In the genomic region with DNA sequence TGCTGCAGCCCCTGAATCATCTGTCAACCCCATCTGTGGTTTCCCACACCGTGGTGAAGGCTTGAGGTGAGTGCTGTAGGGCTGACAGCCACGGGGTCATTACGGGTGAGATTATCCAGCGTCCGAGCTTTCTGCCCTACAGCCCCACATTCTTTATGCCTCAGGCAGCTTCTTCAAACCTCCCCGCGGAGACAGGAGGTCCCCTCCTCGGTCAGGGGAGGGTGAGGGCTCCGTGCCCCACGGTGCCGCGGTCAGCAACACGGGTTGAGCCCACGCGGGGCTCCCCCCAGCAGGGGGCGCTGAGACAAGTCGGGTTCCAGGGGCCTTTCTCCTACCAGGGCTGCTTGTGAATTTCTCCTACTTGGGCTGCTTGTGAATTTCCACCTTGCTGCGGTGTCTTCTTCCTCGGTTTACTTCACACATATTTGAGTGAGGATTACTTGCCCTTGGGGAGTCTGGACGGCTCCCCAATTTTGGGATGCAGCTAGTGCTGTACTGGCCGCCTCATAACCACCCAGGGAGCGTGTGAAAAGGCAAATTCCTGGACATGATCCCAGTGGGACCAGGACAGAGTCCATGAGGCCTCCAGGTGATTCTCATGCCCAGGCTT, we compare ENCODE assay signal across 9 cellular contexts. TPM values are rescaled to one million over a fixed set of nuclear protein-coding genes. Genes with fewer than 3 reads are reported as not detected.
DNase-seq lines count a peak whose midpoint lies in the region; ATAC-seq, FAIRE-seq and TF ChIP-seq lines count a peak whose summit lies in the region.
"Had no signal": no experiment of that assay in that cellular context is flagged by ENCODE, and none has a peak within 500 bp of the region (broad histone marks: within the 10 kb centered on the region; RNA-seq: fewer than 3 reads in every experiment).

No MANE protein-coding gene starts in this region.

- H3K36me3 Mint-ChIP-seq in T-helper 17 cell (ENCODE audit: low read depth): peaks cover 8% of the 10 kb centered on the region

- no peak overlapping the region for H3K4me3 ChIP-seq in kidney epithelial cell (ENCODE audit: low read depth, low read length)
- H3K4me3 ChIP-seq: BLaER1 had no signal

- H3K27ac Mint-ChIP-seq in T-helper 17 cell: no peak overlapping the region

- peak; percentile 77 for TF ChIP-seq CTCF in kidney epithelial cell (IDR thresholded peaks at IDR 0.05; ENCODE audit: insufficient read depth, low read length, poor library complexity, severe bottlenecking)

- no peak overlapping the region for H3K4me3 Mint-ChIP-seq in T-helper 17 cell

- no peak for FAIRE-seq in frontal cortex (lab: Jason Lieb, UNC)

- H3K4me1 Mint-ChIP-seq in T-helper 17 cell: peaks cover 13% of the 10 kb centered on the region

- DNase-seq in DMS53 (lab: John Stamatoyannopoulos, UW) (peak; percentile 67), DMS53 treated with DMSO at 0.1 percent for 48 hours (lab: John Stamatoyannopoulos, UW; ENCODE audit: unreplicated experiment) (no peak), T-helper 17 cell (peak; percentile 35 to 56 (median 55)), amniotic epithelial cell (ENCODE audit: low read depth) (peak; percentile 24), kidney epithelial cell (ENCODE audit: low read depth) (no peak), frontal cortex (ENCODE audit: low spot score in 2 of 2) (no peak)
- peak in 2 of 3 donors; percentile 10 to 56 for DNase-seq in stimulated activated CD4-positive, alpha-beta T cell treated with anti-CD3 and anti-CD28 coated beads, TNF-alpha, amount 100 ng/mL, for 1 hour (ENCODE audit: low read depth in 3 of 3, low spot score in 1 of 3)

- ATAC-seq in T-helper 17 cell: peak; percentile 80
- no peak for ATAC-seq in HG03439 (IDR thresholded peaks at IDR 0.05; ENCODE audit: unreplicated experiment)

- no peaks in the 10 kb centered on the region for H3K9me3 ChIP-seq in T-helper 17 cell (ENCODE audit: control insufficient read depth, low read length, poor library complexity, severe bottlenecking)
- H3K9me3 ChIP-seq: BLaER1 had no signal

- H3K27me3 Mint-ChIP-seq in T-helper 17 cell: peaks cover 28% of the 10 kb centered on the region

- H3K36me3 ChIP-seq in kidney epithelial cell (ENCODE audit: control insufficient read depth, insufficient read depth, low read length): no peaks in the 10 kb centered on the region
- H3K36me3 ChIP-seq: BLaER1 had no signal

- H3K27me3 ChIP-seq in kidney epithelial cell (ENCODE audit: control insufficient read depth, insufficient read depth, low read length): peaks cover 2% of the 10 kb centered on the region
- H3K27me3 ChIP-seq: BLaER1 had no signal

RNA-seq across cellular contexts. Expression of a gene that starts 18.1 kb away (rescaled TPM):
- total RNA-seq in T-helper 17 cell: not detected
- total RNA-seq in kidney epithelial cell: not detected in 2 replicates
- total RNA-seq in frontal cortex: 3.7 TPM

RNA-seq across cellular contexts. Expression of a gene that starts 48.9 kb away (rescaled TPM):
- 100 to 1,000 TPM; 226 to 358 TPM for total RNA-seq in T-helper 17 cell
- 11.4 and 12.6 TPM in 2 replicates for total RNA-seq in kidney epithelial cell
- 9.4 TPM for total RNA-seq in frontal cortex

RNA-seq across cellular contexts. Expression of a gene that starts 49.9 kb away (rescaled TPM):
- total RNA-seq in T-helper 17 cell: not detected
- not detected in 2 replicates for total RNA-seq in kidney epithelial cell
- total RNA-seq in frontal cortex: not detected

Comparison
In these comparisons a context has a peak if more than half of its experiments do, and no peak if none do; other contexts are left out.
1. DNase-seq: peak in DMS53 (single experiment), T-helper 17 cell (3 of 3), amniotic epithelial cell (single experiment) and stimulated activated CD4-positive, alpha-beta T cell treated with anti-CD3 and anti-CD28 coated beads, TNF-alpha, amount 100 ng/mL, for 1 hour (2 of 3); none in DMS53 treated with DMSO at 0.1 percent for 48 hours (single experiment), kidney epithelial cell (single experiment) and frontal cortex (0 of 2).
2. RNA of a gene that starts 48.9 kb away (total RNA-seq): 226 to 358 TPM in T-helper 17 cell; 11.4 to 12.6 TPM in kidney epithelial cell and 9.4 TPM in frontal cortex (single experiment); every median in the first group is over 10 times any median in the second.